ENCODE assay signal across 8 cellular contexts in the genomic region with DNA sequence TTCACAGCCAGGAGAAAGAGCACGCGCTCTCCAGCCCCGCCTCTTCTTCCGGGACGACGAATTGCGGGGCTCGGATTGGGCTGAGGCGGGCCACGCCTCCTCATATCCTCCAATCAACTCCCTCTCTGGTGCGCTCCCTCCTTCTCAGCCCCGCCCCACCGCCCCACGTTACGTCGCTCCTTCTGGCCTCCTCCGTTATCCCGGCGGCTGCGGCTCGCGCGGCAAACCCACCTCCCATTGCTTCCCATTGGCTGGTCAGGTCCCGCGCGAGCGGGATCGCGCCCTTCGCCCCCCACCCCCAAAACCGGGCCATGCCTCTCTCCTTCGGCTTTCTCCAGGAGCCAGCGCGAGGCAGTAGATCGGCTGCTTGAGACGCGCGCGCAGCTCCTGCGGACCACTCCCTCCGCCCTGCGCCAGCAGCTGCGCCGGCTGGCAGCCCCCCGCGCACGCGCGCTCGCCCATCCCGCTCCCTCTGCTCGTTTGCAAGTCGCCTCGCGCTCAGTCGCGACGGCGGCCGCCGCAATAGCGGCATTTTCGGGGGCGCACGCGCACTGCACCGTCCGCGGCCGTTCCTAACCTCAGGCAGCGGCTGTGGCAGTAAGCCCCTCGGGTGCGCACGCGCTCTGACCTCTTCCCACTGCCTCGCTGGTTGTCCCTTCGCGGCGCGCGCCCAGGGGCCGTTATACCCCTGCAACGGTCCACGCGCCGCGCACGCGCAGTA. TPM values are rescaled to one million over a fixed set of nuclear protein-coding genes. Genes with fewer than 3 reads are reported as not detected.
DNase-seq lines count a peak whose midpoint lies in the region; ATAC-seq and TF ChIP-seq lines count a peak whose summit lies in the region.

No MANE protein-coding gene starts in this region.

- H3K4me3 ChIP-seq in Peyer's patch, result peak overlapping the region; percentile 88 to 99 (median 91)
- peak overlapping the region; percentile 80 to 98 (median 97) for H3K4me3 ChIP-seq in esophagus squamous epithelium

- 0 out of 2 replicates have a peak, but pooled peaks cover 6% of the 10 kb centered on the region for H3K36me3 ChIP-seq in KOPT-K1 (ENCODE audit: insufficient read depth, low read length)
- H3K36me3 ChIP-seq in Peyer's patch, result no peaks in the 10 kb centered on the region
- no peaks in the 10 kb centered on the region for H3K36me3 ChIP-seq in esophagus squamous epithelium

- peaks cover 17 to 30% (median 24%) of the 10 kb centered on the region in 3 donors for H3K4me1 Mint-ChIP-seq in naive B cell
- H3K4me1 Mint-ChIP-seq in stimulated activated memory B cell treated with anti-CD40 and anti-IgM and Interleukin-4, amounts not matched to agents 10 μg/mL and 1 μg/mL and 100 μg/mL, for 72 hours, result peaks cover 24% of the 10 kb centered on the region

- no peaks in the 10 kb centered on the region for H3K27me3 Mint-ChIP-seq in naive B cell
- no peaks in the 10 kb centered on the region for H3K27me3 Mint-ChIP-seq in stimulated activated memory B cell treated with anti-CD40 and anti-IgM and Interleukin-4, amounts not matched to agents 10 μg/mL and 1 μg/mL and 100 μg/mL, for 72 hours

- H3K9me3 Mint-ChIP-seq in naive B cell, result peaks cover 0 to 5% (median 1%) of the 10 kb centered on the region in 7 donors
- H3K9me3 Mint-ChIP-seq in stimulated activated memory B cell treated with anti-CD40 and anti-IgM and Interleukin-4, amounts not matched to agents 10 μg/mL and 1 μg/mL and 100 μg/mL, for 72 hours, result no peaks in the 10 kb centered on the region

- TF ChIP-seq POLR2A in Peyer's patch (IDR thresholded peaks at IDR 0.05) (peak; percentile 50 to 62), esophagus squamous epithelium (IDR thresholded peaks at IDR 0.05) (peak in 2 of 4 donors; percentile 74 to 85)

- H3K27ac ChIP-seq in KOPT-K1 (ENCODE audit: low read depth, low read length, poor library complexity, severe bottlenecking) (peak overlapping the region; percentile 99), Peyer's patch (peak overlapping the region; percentile 94 to 99 (median 96)), esophagus squamous epithelium (peak overlapping the region; percentile 93 to 99 (median 98))

- H3K36me3 Mint-ChIP-seq in naive B cell, result no peaks in the 10 kb centered on the region
- H3K36me3 Mint-ChIP-seq in stimulated activated memory B cell treated with anti-CD40 and anti-IgM and Interleukin-4, amounts not matched to agents 10 μg/mL and 1 μg/mL and 100 μg/mL, for 72 hours, result peaks cover 1% of the 10 kb centered on the region

- WGBS in esophagus squamous epithelium, 2 donors, result 1% methylated on average over 25 to 30 of the region's 89 CpGs

- intact Hi-C loops in esophagus squamous epithelium (cut with DNase I), result loop anchor here (10.0 kb wide), 1 partner anchor 65 kb away; no protein-coding TSS in a partner anchor

- H3K27ac Mint-ChIP-seq in naive B cell, result peak overlapping the region; percentile 77 to 97 (median 94)
- peak overlapping the region; percentile 93 for H3K27ac Mint-ChIP-seq in stimulated activated memory B cell treated with anti-CD40 and anti-IgM and Interleukin-4, amounts not matched to agents 10 μg/mL and 1 μg/mL and 100 μg/mL, for 72 hours

- peak overlapping the region in 7 of 8 donors; percentile 88 to 99 (median 96) for H3K4me3 Mint-ChIP-seq in naive B cell
- H3K4me3 Mint-ChIP-seq in stimulated activated memory B cell treated with anti-CD40 and anti-IgM and Interleukin-4, amounts not matched to agents 10 μg/mL and 1 μg/mL and 100 μg/mL, for 72 hours, result peak overlapping the region; percentile 84

- H3K27me3 ChIP-seq in Peyer's patch, result no peaks in the 10 kb centered on the region
- H3K27me3 ChIP-seq in esophagus squamous epithelium, result no peaks in the 10 kb centered on the region

- DNase-seq in DMS53 treated with DMSO at 0.1 percent for 48 hours (lab: John Stamatoyannopoulos, UW; ENCODE audit: unreplicated experiment) (peak; percentile 96), Peyer's patch (peak; percentile 97 to 99 (median 98)), activated T-helper 1 cell treated with Interleukin-2 at 50 U/mL for 16 hours (ENCODE audit: low read depth) (peak; percentile 88), esophagus squamous epithelium (lab: John Stamatoyannopoulos, UW) (peak; percentile 87), naive B cell (peak; percentile 89)

- peak; percentile 66 for ATAC-seq in GM21825 (IDR thresholded peaks at IDR 0.05; ENCODE audit: unreplicated experiment)
- ATAC-seq in naive B cell (ENCODE audit: low read depth in 2 of 2), result peak; percentile 75 to 78
- peak; percentile 92 for ATAC-seq in stimulated activated memory B cell treated with anti-CD40 and anti-IgM and Interleukin-4, amounts not matched to agents 10 μg/mL and 1 μg/mL and 100 μg/mL, for 72 hours

- TF ChIP-seq CTCF in Peyer's patch (IDR thresholded peaks at IDR 0.05) (no peak), esophagus squamous epithelium (IDR thresholded peaks at IDR 0.05) (peak in 2 of 6 experiments; percentile 6 to 12)

- H3K4me1 ChIP-seq in Peyer's patch (peaks cover 0 to 57% (median 7%) of the 10 kb centered on the region in 4 donors), esophagus squamous epithelium (peaks cover 40 to 73% (median 51%) of the 10 kb centered on the region in 3 donors)

- H3K9me3 ChIP-seq in KOPT-K1 (ENCODE audit: insufficient read depth, low read length, poor library complexity, severe bottlenecking), result no peaks in the 10 kb centered on the region
- no peaks in the 10 kb centered on the region for H3K9me3 ChIP-seq in Peyer's patch
- no peaks in the 10 kb centered on the region for H3K9me3 ChIP-seq in esophagus squamous epithelium

RNA-seq across cellular contexts. Expression of gene ARHGAP35, which starts 0.5 kb away (rescaled TPM):
- total RNA-seq in Peyer's patch, result 100 to 1,000 TPM in 1 of 4 donors, 10 to 100 TPM in 3; 41.3 to 100 (median 85.4) TPM
- total RNA-seq in esophagus squamous epithelium, result 10 to 100 TPM; 28.6 to 41.6 (median 32.1) TPM
- 1 to 10 TPM in 5 of 6 donors, not detected in 1; 1.6 to 5.9 (median 2.0) TPM for polyA plus RNA-seq in naive B cell (ENCODE audit: low read depth in 6 of 6)

RNA-seq across cellular contexts. Expression of gene AP2S1, which starts 9.6 kb away (rescaled TPM):
- total RNA-seq in Peyer's patch (10 to 100 TPM; 56.9 to 83.6 (median 64.5) TPM), esophagus squamous epithelium (100 to 1,000 TPM in 3 of 4 donors, 10 to 100 TPM in 1; 83.0 to 230 (median 133) TPM)
- polyA plus RNA-seq in naive B cell (ENCODE audit: low read depth in 6 of 6), result 10 to 100 TPM; 54.8 to 67.6 (median 56.7) TPM

Comparison
In these comparisons a context has a peak if more than half of its experiments do, and no peak if none do; other contexts are left out.
1. Peak in every context shown above with its lines: DNase-seq, ATAC-seq, H3K4me3 ChIP-seq and H3K27ac ChIP-seq.